ENCODE assay signal across 17 cellular contexts in genomic region chr10:15208221-15208620, GRCh38. TPM values are rescaled to one million over a fixed set of nuclear protein-coding genes. Genes with fewer than 3 reads are reported as not detected.
DNase-seq lines count a peak whose midpoint lies in the region; ATAC-seq and TF ChIP-seq lines count a peak whose summit lies in the region.
"Had no signal": no experiment of that assay in that cellular context is flagged by ENCODE, and none has a peak within 500 bp of the region (broad histone marks: within the 10 kb centered on the region; RNA-seq: fewer than 3 reads in every experiment).

No MANE protein-coding gene starts in this region.

- H3K9me3 Mint-ChIP-seq in CD4-positive, alpha-beta memory T cell, result no peaks in the 10 kb centered on the region
- H3K9me3 Mint-ChIP-seq in activated CD4-positive, alpha-beta memory T cell treated with anti-CD3 and anti-CD28 coated beads for 36 hours, result no peaks in the 10 kb centered on the region
- H3K9me3 Mint-ChIP-seq in naive B cell, result peaks cover 0 to 2% (median 0%) of the 10 kb centered on the region in 7 donors

- H2AFZ ChIP-seq in SK-N-SH (ENCODE audit: low read depth), result no peak overlapping the region
- H2AFZ ChIP-seq: parathyroid adenoma had no signal

- peak overlapping the region; percentile 88 to 99 (median 97) for H3K27ac Mint-ChIP-seq in CD4-positive, alpha-beta memory T cell
- peak overlapping the region; percentile 91 for H3K27ac Mint-ChIP-seq in activated CD4-positive, alpha-beta memory T cell treated with anti-CD3 and anti-CD28 coated beads for 36 hours
- H3K27ac Mint-ChIP-seq in naive B cell, result peak overlapping the region; percentile 81 to 99 (median 96)

- H3K27me3 ChIP-seq in BLaER1 (no peaks in the 10 kb centered on the region), SK-N-SH (ENCODE audit: insufficient read depth) (no peaks in the 10 kb centered on the region)
- no peaks in the 10 kb centered on the region for H3K27me3 ChIP-seq in CD4-positive, alpha-beta memory T cell (ENCODE audit: insufficient read depth, low read length)
- H3K27me3 ChIP-seq: left lung, transverse colon had no signal

- ATAC-seq in naive B cell (ENCODE audit: low read depth in 2 of 2), result no peak
- ATAC-seq in GM19452 (IDR thresholded peaks at IDR 0.05; ENCODE audit: unreplicated experiment), result no peak
- ATAC-seq: left lung had no signal

- TF ChIP-seq CTCF in GM10266 (IDR thresholded peaks at IDR 0.05; ENCODE audit: control insufficient read depth, insufficient read depth, low read depth, missing control alignments) (no peak), SK-N-SH (IDR thresholded peaks at IDR 0.05) (no peak)

- H3K36me3 ChIP-seq in BLaER1 (peaks cover 37% of the 10 kb centered on the region), SK-N-SH (replicated peaks in 1 of 2; ENCODE audit: control insufficient read depth in 1 of 2, insufficient read depth in 2 of 2, low read length in 1 of 2) (peaks cover 2 to 7% of the 10 kb centered on the region in 2 experiments)
- H3K36me3 ChIP-seq in CD4-positive, alpha-beta memory T cell (ENCODE audit: insufficient read depth, low read length), result no peaks in the 10 kb centered on the region
- H3K36me3 ChIP-seq: left lung, transverse colon had no signal

- H3K36me3 Mint-ChIP-seq in CD4-positive, alpha-beta memory T cell, result peaks cover 8 to 9% of the 10 kb centered on the region in 2 donors
- peaks cover under 1% of the 10 kb centered on the region for H3K36me3 Mint-ChIP-seq in activated CD4-positive, alpha-beta memory T cell treated with anti-CD3 and anti-CD28 coated beads for 36 hours
- H3K36me3 Mint-ChIP-seq in naive B cell, result no peaks in the 10 kb centered on the region

- TF ChIP-seq RAD21 in SK-N-SH (IDR thresholded peaks at IDR 0.05; ENCODE audit: low read length), result no peak

- H3K9ac ChIP-seq in BLaER1, result no peak overlapping the region
- H3K9ac ChIP-seq in SK-N-SH, result no peak overlapping the region
- H3K9ac ChIP-seq: parathyroid adenoma had no signal

- H3K79me2 ChIP-seq in SK-N-SH (ENCODE audit: insufficient read depth), result no peaks in the 10 kb centered on the region; the same call in 1 of the 2 replicates
- H3K79me2 ChIP-seq: parathyroid adenoma had no signal

- POLR2A ChIA-PET in CD4-positive, alpha-beta memory T cell (lab: Charles Lee; ENCODE audit: partially characterized antibody), result interaction anchor here (0.7 to 7.3 kb wide), 7 partner anchors 8 to 40 kb away, joined by 3 to 93 read pairs (median 7); partner anchors contain the start of gene NMT2
- POLR2A ChIA-PET in activated CD4-positive, alpha-beta memory T cell treated with anti-CD3 and anti-CD28 coated beads for 36 hours (lab: Charles Lee), result interaction anchor here (0.9 to 1.4 kb wide), 2 partner anchors 39 to 41 kb away, joined by 3 read pairs; no protein-coding TSS in a partner anchor
- POLR2A ChIA-PET in SK-N-SH (lab: Yijun Ruan, JAX), result no interaction called here

- H3K4me3 Mint-ChIP-seq in CD4-positive, alpha-beta memory T cell, result peak overlapping the region in 7 of 8 donors; percentile 81 to 93 (median 85)
- H3K4me3 Mint-ChIP-seq in activated CD4-positive, alpha-beta memory T cell treated with anti-CD3 and anti-CD28 coated beads for 36 hours, result peak overlapping the region; percentile 83
- H3K4me3 Mint-ChIP-seq in naive B cell, result peak overlapping the region in 5 of 8 donors; percentile 59 to 91 (median 85)

- peaks cover 13% of the 10 kb centered on the region for H3F3A ChIP-seq in SK-N-SH (replicated peaks; ENCODE audit: insufficient read depth)

- H3K27ac ChIP-seq in BLaER1, result peak overlapping the region; percentile 45; the same call in 1 of the 2 replicates
- H3K27ac ChIP-seq in CD4-positive, alpha-beta memory T cell (ENCODE audit: low read depth, low read length), result peak overlapping the region; percentile 60
- no peak overlapping the region for H3K27ac ChIP-seq in SK-N-SH (ENCODE audit: low read depth in 2 of 2, low read length in 1 of 2)
- H3K27ac ChIP-seq: coronary artery, HL-60, left lung, parathyroid adenoma had no signal

- CTCF ChIA-PET in CD4-positive, alpha-beta memory T cell (lab: Charles Lee; ENCODE audit: partially characterized antibody), result interaction anchor here (1.1 to 2.6 kb wide), 5 partner anchors 23 to 102 kb away, joined by 4 to 14 read pairs (median 8); partner anchors contain the start of gene NMT2
- CTCF ChIA-PET in activated CD4-positive, alpha-beta memory T cell treated with anti-CD3 and anti-CD28 coated beads for 36 hours (lab: Charles Lee), result interaction anchor here (1.0 to 1.3 kb wide), 2 partner anchors 10 to 39 kb away, joined by 3 read pairs; no protein-coding TSS in a partner anchor
- CTCF ChIA-PET in SK-N-SH (lab: Yijun Ruan, JAX), result no interaction called here

- H3K27me3 Mint-ChIP-seq in CD4-positive, alpha-beta memory T cell, result no peaks in the 10 kb centered on the region
- no peaks in the 10 kb centered on the region for H3K27me3 Mint-ChIP-seq in activated CD4-positive, alpha-beta memory T cell treated with anti-CD3 and anti-CD28 coated beads for 36 hours
- H3K27me3 Mint-ChIP-seq in naive B cell, result peaks cover 5 to 9% (median 6%) of the 10 kb centered on the region in 3 donors

- intact Hi-C loops in CD4-positive, alpha-beta memory T cell (cut with micrococcal nuclease), result loop anchor here (2.0 to 5.0 kb wide), 3 partner anchors 15 to 246 kb away; partner anchors contain the start of gene RPP38
- intact Hi-C loops in activated CD4-positive, alpha-beta memory T cell treated with anti-CD3 and anti-CD28 coated beads for 36 hours (cut with micrococcal nuclease), result loop anchor here (2.0 kb wide), 1 partner anchor 19 kb away; no protein-coding TSS in a partner anchor

- H3K4me3 ChIP-seq in BLaER1 (no peak overlapping the region), SK-N-SH (ENCODE audit: low read depth in 2 of 2, low read length in 1 of 2) (no peak overlapping the region)
- H3K4me3 ChIP-seq in CD4-positive, alpha-beta memory T cell (ENCODE audit: low read length in 2 of 2), result peak overlapping the region in 1 of 2 donors; percentile 28
- H3K4me3 ChIP-seq: coronary artery, left lung had no signal

- peak overlapping the region; percentile 68 for H3K4me2 ChIP-seq in BLaER1
- H3K4me2 ChIP-seq in SK-N-SH, result no peak overlapping the region

- H4K20me1 ChIP-seq in BLaER1 (peaks cover 18% of the 10 kb centered on the region), SK-N-SH (ENCODE audit: insufficient read depth) (no peaks in the 10 kb centered on the region)

- no peaks in the 10 kb centered on the region for H3K9me3 ChIP-seq in BLaER1
- H3K9me3 ChIP-seq in CD4-positive, alpha-beta memory T cell (ENCODE audit: control insufficient read depth in 1 of 2, low read length in 2 of 2), result no peaks in the 10 kb centered on the region
- no peaks in the 10 kb centered on the region for H3K9me3 ChIP-seq in SK-N-SH
- H3K9me3 ChIP-seq: left lung, transverse colon had no signal

- H3K4me1 ChIP-seq in BLaER1 (peaks cover 17% of the 10 kb centered on the region), SK-N-SH (ENCODE audit: control insufficient read depth in 1 of 2, insufficient read depth in 2 of 2, low read depth in 1 of 2, low read length in 1 of 2) (peaks cover 4 to 5% of the 10 kb centered on the region in 2 experiments; a peak in 2 of 4 replicates)
- peaks cover 55% of the 10 kb centered on the region for H3K4me1 ChIP-seq in CD4-positive, alpha-beta memory T cell (ENCODE audit: insufficient read depth, low read length)
- H3K4me1 ChIP-seq: left lung, parathyroid adenoma, transverse colon had no signal

- peak in 1 of 5 donors; percentile 5 for DNase-seq in CD4-positive, alpha-beta memory T cell
- DNase-seq in activated CD4-positive, alpha-beta memory T cell treated with anti-CD3 and anti-CD28 coated beads for 36 hours, result no peak
- DNase-seq in naive B cell (no peak), HT-29 (ENCODE audit: low spot score) (no peak), GM10266 (ENCODE audit: extremely low spot score) (no peak), SK-N-SH (no peak)
- DNase-seq: AML-193, DMS53, Karpas-422, left lung, NCI-H1417 treated with DMSO at 0.1 percent for 48 hours, transverse colon had no signal

- TF ChIP-seq EP300 in SK-N-SH (IDR thresholded peaks at IDR 0.05; ENCODE audit: borderline replicate concordance in 1 of 2, low read depth in 1 of 2, low read length in 1 of 2), result no peak

- peaks cover 42 to 80% (median 56%) of the 10 kb centered on the region in 4 donors for H3K4me1 Mint-ChIP-seq in CD4-positive, alpha-beta memory T cell
- peaks cover 52% of the 10 kb centered on the region for H3K4me1 Mint-ChIP-seq in activated CD4-positive, alpha-beta memory T cell treated with anti-CD3 and anti-CD28 coated beads for 36 hours (ENCODE audit: low read depth)
- H3K4me1 Mint-ChIP-seq in naive B cell, result peaks cover 11 to 29% (median 28%) of the 10 kb centered on the region in 3 donors

- WGBS in SK-N-SH (ENCODE audit: low lambda C conversion rate), result 100% methylated on average over 1 of the region's 2 CpGs

- no peaks in the 10 kb centered on the region for H3K9me2 ChIP-seq in SK-N-SH

TF ChIP-seq in SK-N-SH, 30 proteins besides CTCF, POLR2A, EP300 and RAD21:
- TF ChIP-seq GABPA (IDR thresholded peaks at IDR 0.05; ENCODE audit: low read depth) (no peak), RXRA (IDR thresholded peaks at IDR 0.05; ENCODE audit: borderline replicate concordance, low read depth) (no peak), FOSL2 (IDR thresholded peaks at IDR 0.05; ENCODE audit: borderline replicate concordance, low read depth) (no peak)

RNA-seq across cellular contexts. Expression of gene NMT2, which starts 39.7 kb away (rescaled TPM):
- total RNA-seq in CD4-positive, alpha-beta memory T cell, result 100 to 1,000 TPM in 1 of 2 experiments, 10 to 100 TPM in 1; 98.6 to 101 TPM
- polyA plus RNA-seq in CD4-positive, alpha-beta memory T cell, result 10 to 100 TPM; 38.7 to 56.1 TPM
- 10 to 100 TPM; 21.8 to 22.1 TPM for total RNA-seq in activated CD4-positive, alpha-beta memory T cell treated with anti-CD3 and anti-CD28 coated beads for 36 hours
- polyA plus RNA-seq in naive B cell (ENCODE audit: low read depth in 6 of 6), result 1 to 10 TPM; 3.7 to 7.3 (median 5.4) TPM
- 3.9 and 4.4 TPM in 2 replicates for total RNA-seq in HT-29 (2014; rRNA removed; shearing (Covaris generic))
- 25.9 and 26.5 TPM in 2 replicates for polyA plus RNA-seq in SK-N-SH (2012; rRNA removed)
- polyA plus RNA-seq in SK-N-SH (2012; cell fraction: cytosol; rRNA removed), result 28.8 and 32.4 TPM in 2 replicates
- polyA plus RNA-seq in SK-N-SH (2012; cell fraction: nucleus; rRNA removed), result 38.5 and 52.3 TPM in 2 replicates

Comparison
In these comparisons a context has a peak if more than half of its experiments do, and no peak if none do; other contexts are left out.
1. H3K27ac ChIP-seq: peak in BLaER1 (single experiment) and CD4-positive, alpha-beta memory T cell (single experiment); none in SK-N-SH (0 of 2).
2. RNA of gene NMT2, which starts 39.7 kb away (total RNA-seq): 98.6 to 101 TPM in CD4-positive, alpha-beta memory T cell; 21.8 to 22.1 TPM in activated CD4-positive, alpha-beta memory T cell treated with anti-CD3 and anti-CD28 coated beads for 36 hours and 3.9 to 4.4 TPM in HT-29; every median in the first group is over 4 times any median in the second.
3. Peak in every context shown above with its lines, with median percentiles within 50 percentile points of each other: H3K27ac Mint-ChIP-seq and H3K4me3 Mint-ChIP-seq.